In genomic region chr1:156665539-156665938, GRCh38 we compare ENCODE assay signal across 1 cellular context.
TF ChIP-seq lines count a peak whose summit lies in the region.

No MANE protein-coding gene starts in this region.

TF ChIP-seq in A549, 52 proteins besides CTCF, POLR2A, EP300 and RAD21 (continued from another document):
- TF ChIP-seq REST (IDR thresholded peaks at IDR 0.05) (no peak), GATA3 (IDR thresholded peaks at IDR 0.05; ENCODE audit: borderline replicate concordance) (no peak), EHF (CRISPR knock-in tag; IDR thresholded peaks at IDR 0.05) (no peak)
